In genomic region chr3:39531066-39531465, GRCh38 we compare ENCODE assay signal across 18 cellular contexts.
"Had no signal": no experiment of that assay in that cellular context is flagged by ENCODE, and none has a peak within 500 bp of the region (broad histone marks: within the 10 kb centered on the region; RNA-seq: fewer than 3 reads in every experiment).

No MANE protein-coding gene starts in this region.

- FAIRE-seq: kidney had no signal

- DNase-seq: activated CD4-positive, alpha-beta T cell treated with anti-CD3 and anti-CD28 coated beads for 48 hours; activated CD8-positive, alpha-beta T cell treated with anti-CD3 and anti-CD28 coated beads for 36 hours; activated gamma-delta T cell treated with Interleukin-2 at 50 U/mL for 16 hours; activated naive CD8-positive, alpha-beta T cell treated with anti-CD3 and anti-CD28 coated beads, Interleukin-2, amount 10 ng/mL, durations not matched to agents 7 days and 5 days; activated T-cell treated with anti-CD3 and anti-CD28 coated beads, Interleukin-2, amount 50 U/mL, for 72 hours; aorta; kidney; left ventricle myocardium superior; natural killer cell; sigmoid colon; spleen; T-helper 17 cell; testis had no signal

- H3K9me3 Mint-ChIP-seq: activated CD8-positive, alpha-beta T cell treated with anti-CD3 and anti-CD28 coated beads for 36 hours; activated naive CD8-positive, alpha-beta T cell treated with anti-CD3 and anti-CD28 coated beads, Interleukin-2, amount 10 ng/mL, durations not matched to agents 7 days and 5 days; activated T-cell treated with anti-CD3 and anti-CD28 coated beads, Interleukin-2, amount 50 U/mL, for 72 hours; natural killer cell; stimulated activated naive CD8-positive, alpha-beta T cell treated with anti-CD3 and anti-CD28 coated beads, Interleukin-15, Interleukin-2, amounts not matched to agents 100 ng/mL and 50 ng/mL, for 24 hours; WTC11 had no signal

- H3K27ac Mint-ChIP-seq: activated CD8-positive, alpha-beta T cell treated with anti-CD3 and anti-CD28 coated beads for 36 hours; activated naive CD8-positive, alpha-beta T cell treated with anti-CD3 and anti-CD28 coated beads, Interleukin-2, amount 10 ng/mL, durations not matched to agents 7 days and 5 days; activated T-cell treated with anti-CD3 and anti-CD28 coated beads, Interleukin-2, amount 50 U/mL, for 72 hours; natural killer cell; stimulated activated naive CD8-positive, alpha-beta T cell treated with anti-CD3 and anti-CD28 coated beads, Interleukin-15, Interleukin-2, amounts not matched to agents 100 ng/mL and 50 ng/mL, for 24 hours; T-helper 17 cell; WTC11 had no signal

- ATAC-seq: activated CD8-positive, alpha-beta T cell treated with anti-CD3 and anti-CD28 coated beads for 36 hours; activated T-cell treated with anti-CD3 and anti-CD28 coated beads, Interleukin-2, amount 50 U/mL, for 72 hours; natural killer cell; T-helper 17 cell; WTC11 had no signal

- H3K36me3 ChIP-seq: neutrophil, sigmoid colon, spleen had no signal

- H3K27me3 ChIP-seq: neutrophil, sigmoid colon, testis had no signal

- H2AFZ ChIP-seq: hepatocyte, parathyroid adenoma had no signal

- H3K9me3 ChIP-seq: neutrophil, sigmoid colon, spleen, testis had no signal

- H3K4me1 ChIP-seq: parathyroid adenoma, sigmoid colon, spleen, testis had no signal

- H3K79me2 ChIP-seq: hepatocyte, parathyroid adenoma had no signal

- H3K4me3 ChIP-seq: hepatocyte, sigmoid colon, spleen, testis had no signal

- H3K9ac ChIP-seq: parathyroid adenoma had no signal

- H3K4me2 ChIP-seq: hepatocyte had no signal

- H3K4me1 Mint-ChIP-seq: activated naive CD8-positive, alpha-beta T cell treated with anti-CD3 and anti-CD28 coated beads, Interleukin-2, amount 10 ng/mL, durations not matched to agents 7 days and 5 days; natural killer cell; T-helper 17 cell had no signal

- H3K27ac ChIP-seq: hepatocyte, neutrophil, parathyroid adenoma, sigmoid colon, spleen, testis had no signal

- H3K36me3 Mint-ChIP-seq: activated naive CD8-positive, alpha-beta T cell treated with anti-CD3 and anti-CD28 coated beads, Interleukin-2, amount 10 ng/mL, durations not matched to agents 7 days and 5 days; natural killer cell; WTC11 had no signal

- H3K4me3 Mint-ChIP-seq: activated CD8-positive, alpha-beta T cell treated with anti-CD3 and anti-CD28 coated beads for 36 hours; activated naive CD8-positive, alpha-beta T cell treated with anti-CD3 and anti-CD28 coated beads, Interleukin-2, amount 10 ng/mL, durations not matched to agents 7 days and 5 days; activated T-cell treated with anti-CD3 and anti-CD28 coated beads, Interleukin-2, amount 50 U/mL, for 72 hours; natural killer cell; stimulated activated naive CD8-positive, alpha-beta T cell treated with anti-CD3 and anti-CD28 coated beads, Interleukin-15, Interleukin-2, amounts not matched to agents 100 ng/mL and 50 ng/mL, for 24 hours; T-helper 17 cell; WTC11 had no signal
